Comparison of ENCODE assay signal across 26 cellular contexts in genomic region chr6:105889902-105890301, GRCh38.
"Had no signal": no experiment of that assay in that cellular context is flagged by ENCODE, and none has a peak within 500 bp of the region (broad histone marks: within the 10 kb centered on the region; RNA-seq: fewer than 3 reads in every experiment).

No MANE protein-coding gene starts in this region.

- DNase-seq: activated CD4-positive, alpha-beta T cell treated with anti-CD3 and anti-CD28 coated beads for 36 hours; activated CD4-positive, alpha-beta T cell treated with anti-CD3 and anti-CD28 coated beads, Interleukin-2, amount 50 U/mL, for 1 hour; activated CD4-positive, alpha-beta T cell treated with anti-CD3 and anti-CD28 coated beads, Interleukin-2, amount 50 U/mL, for 48 hours; activated CD4-positive, CD25-positive, alpha-beta regulatory T cell; activated CD4-positive, CD25-positive, alpha-beta regulatory T cell treated with anti-CD3 and anti-CD28 coated beads, Interleukin-2, amount 50 U/mL, for 72 hours; activated CD8-positive, alpha-beta memory T cell treated with anti-CD3 and anti-CD28 coated beads for 24 hours; activated CD8-positive, alpha-beta T cell treated with anti-CD3 and anti-CD28 coated beads for 36 hours; activated gamma-delta T cell; activated naive CD4-positive, alpha-beta T cell; activated naive CD4-positive, alpha-beta T cell treated with anti-CD3 and anti-CD28 coated beads, Interleukin-2, amount 10 ng/mL, durations not matched to agents 7 days and 5 days; activated naive CD8-positive, alpha-beta T cell treated with anti-CD3 and anti-CD28 coated beads, Interleukin-2, amount 10 ng/mL, durations not matched to agents 7 days and 5 days; activated T-cell treated with anti-CD3 and anti-CD28 coated beads, Interleukin-2, amount 50 U/mL, for 24 hours; activated T-cell treated with anti-CD3 and anti-CD28 coated beads, Interleukin-2, amount 50 U/mL, for 72 hours; central memory CD4-positive, alpha-beta T cell; cerebellar nuclear complex; colonic mucosa; effector memory CD4-positive, alpha-beta T cell; gastrocnemius medialis; glutamatergic neuron; heart left ventricle; hypothalamus; T-helper 2 cell had no signal

- H3K4me3 ChIP-seq: ascending aorta, breast epithelium, cardiac muscle cell, colonic mucosa, gastrocnemius medialis, heart left ventricle had no signal

- H3K9me3 ChIP-seq: ascending aorta, breast epithelium, colonic mucosa, gastrocnemius medialis had no signal

- H3K4me1 ChIP-seq: ascending aorta, breast epithelium, colonic mucosa had no signal

- H3K27ac ChIP-seq: ascending aorta, breast epithelium, cardiac muscle cell, colonic mucosa, gastrocnemius medialis, heart left ventricle had no signal

- H3K36me3 ChIP-seq: ascending aorta, breast epithelium, cardiac muscle cell, colonic mucosa, gastrocnemius medialis, heart left ventricle had no signal

- H3K27me3 ChIP-seq: ascending aorta, breast epithelium, cardiac muscle cell, colonic mucosa, gastrocnemius medialis, heart left ventricle had no signal

- ATAC-seq: activated CD4-positive, alpha-beta T cell treated with anti-CD3 and anti-CD28 coated beads for 36 hours; activated CD8-positive, alpha-beta T cell treated with anti-CD3 and anti-CD28 coated beads for 36 hours; activated naive CD4-positive, alpha-beta T cell treated with anti-CD3 and anti-CD28 coated beads, Interleukin-2, amount 50 U/mL, for 72 hours; activated T-cell treated with anti-CD3 and anti-CD28 coated beads, Interleukin-2, amount 50 U/mL, for 72 hours; gastrocnemius medialis; heart left ventricle had no signal
